ENCODE assay signal across 24 cellular contexts in genomic region chr10:25390733-25391132, GRCh38.
"Had no signal": no experiment of that assay in that cellular context is flagged by ENCODE, and none has a peak within 500 bp of the region (broad histone marks: within the 10 kb centered on the region; RNA-seq: fewer than 3 reads in every experiment).

No MANE protein-coding gene starts in this region.

- H3K4me1 ChIP-seq: esophagus muscularis mucosa, gastrocnemius medialis, heart right ventricle, left lung, lower lobe of right lung had no signal

- H3K4me3 ChIP-seq: coronary artery, dorsolateral prefrontal cortex, esophagus muscularis mucosa, gastrocnemius medialis, heart right ventricle, left lung, lower lobe of right lung had no signal

- H3K9me3 ChIP-seq: gastrocnemius medialis had no signal

- H3K27ac ChIP-seq: coronary artery, dorsolateral prefrontal cortex, esophagus muscularis mucosa, gastrocnemius medialis, heart right ventricle, left lung, lower lobe of right lung had no signal

- DNase-seq: dermis blood vessel endothelial cell; dorsolateral prefrontal cortex; effector CD4-positive, alpha-beta T cell; effector memory CD4-positive, alpha-beta T cell; foreskin melanocyte; gastrocnemius medialis; glutamatergic neuron; head of caudate nucleus; heart right ventricle; hippocampal formation; immature natural killer cell; islet precursor cell; left cardiac atrium; left lung; left ventricle myocardium superior; lower lobe of right lung; mesenchymal stem cell; midbrain; naive thymus-derived CD4-positive, alpha-beta T cell; natural killer cell had no signal

- FAIRE-seq: colon, endothelial cell of umbilical vein had no signal

- H3K36me3 ChIP-seq: esophagus muscularis mucosa, gastrocnemius medialis, heart right ventricle, left lung, lower lobe of right lung had no signal

- H3K27me3 ChIP-seq: esophagus muscularis mucosa, gastrocnemius medialis, heart right ventricle, left lung had no signal

- ATAC-seq: gastrocnemius medialis; heart right ventricle; left cardiac atrium; left lung; left ventricle myocardium superior; lower lobe of right lung; naive thymus-derived CD4-positive, alpha-beta T cell; natural killer cell had no signal
